1 cellular context compared by ENCODE assay signal in genomic region chr17:55965051-55965450, GRCh38.
A peak's percentile ranks its signal among the peaks of the same experiment; 100 is the strongest.
TF ChIP-seq lines count a peak whose summit lies in the region.

No MANE protein-coding gene starts in this region.

TF ChIP-seq in HepG2, 621 proteins besides CTCF, POLR2A, EP300 and RAD21 (continued from another document):
- TF ChIP-seq ZNF574 (CRISPR knock-in tag; IDR thresholded peaks at IDR 0.05) (peak; percentile 55; the same call in 1 of the 2 replicates), ZNF652 (CRISPR knock-in tag; IDR thresholded peaks at IDR 0.05; ENCODE audit: borderline replicate concordance, low read depth) (no peak), MBD4 (IDR thresholded peaks at IDR 0.05; ENCODE audit: borderline replicate concordance, low read length) (no peak)
